Comparison of ENCODE assay signal across 16 cellular contexts in genomic region chr4:98565646-98566403, GRCh38.
A peak's percentile ranks its signal among the peaks of the same experiment; 100 is the strongest.
DNase-seq lines count a peak whose midpoint lies in the region; FAIRE-seq and TF ChIP-seq lines count a peak whose summit lies in the region.
"Had no signal": no experiment of that assay in that cellular context is flagged by ENCODE, and none has a peak within 500 bp of the region (broad histone marks: within the 10 kb centered on the region; RNA-seq: fewer than 3 reads in every experiment).

No MANE protein-coding gene starts in this region.

- CTCF ChIA-PET in H1 (lab: Charles Lee; ENCODE audit: partially characterized antibody) = interaction anchor here (0.6 to 1.3 kb wide), 6 partner anchors 19 to 437 kb away, joined by 3 read pairs; no protein-coding TSS in a partner anchor

- H3K9me3 Mint-ChIP-seq in activated naive CD4-positive, alpha-beta T cell treated with anti-CD3 and anti-CD28 coated beads, Interleukin-2, amount 50 U/mL, for 24 hours = no peaks in the 10 kb centered on the region
- H3K9me3 Mint-ChIP-seq in nephron progenitor cell = peaks cover 6% of the 10 kb centered on the region
- H3K9me3 Mint-ChIP-seq in activated T-cell treated with anti-CD3 and anti-CD28 coated beads, Interleukin-2, amount 50 U/mL, for 24 hours = no peaks in the 10 kb centered on the region
- H3K9me3 Mint-ChIP-seq: activated T-helper 1 cell treated with anti-CD3 and anti-CD28 coated beads, Interleukin-12 subunit alpha, Interleukin-12 subunit beta, Interleukin-2, Interleukin-4 antibody, amounts not matched to agents 30 ng/mL and 10 ng/mL and 1 ng/mL, durations not matched to agents 14 hours and 24 hours and 36 hours; natural killer cell treated with Interleukin-12 subunit alpha and Interleukin-12 subunit beta and Interleukin-15 and Interleukin-18, amount 100 ng/mL, for 72 hours had no signal

- no peak for TF ChIP-seq POLR2A in H1 (IDR thresholded peaks at IDR 0.05; ENCODE audit: control extremely low read depth in 1 of 2, low read depth in 2 of 2, low read length in 2 of 2)
- no peak for TF ChIP-seq POLR2A in uterus (IDR thresholded peaks at IDR 0.05)

- peaks cover 30% of the 10 kb centered on the region for H3K4me1 Mint-ChIP-seq in activated naive CD4-positive, alpha-beta T cell treated with anti-CD3 and anti-CD28 coated beads, Interleukin-2, amount 50 U/mL, for 24 hours
- H3K4me1 Mint-ChIP-seq in nephron progenitor cell = peaks cover 73% of the 10 kb centered on the region
- peaks cover 36% of the 10 kb centered on the region for H3K4me1 Mint-ChIP-seq in activated T-cell treated with anti-CD3 and anti-CD28 coated beads, Interleukin-2, amount 50 U/mL, for 24 hours (ENCODE audit: low read depth)

- H3K79me2 ChIP-seq in H1 (ENCODE audit: control insufficient read depth in 1 of 2, insufficient read depth in 2 of 2, low read length in 2 of 2) = peaks cover 0 to 7% of the 10 kb centered on the region in 2 experiments; a peak in 1 of 4 replicates
- H3K79me2 ChIP-seq in Karpas-422 (ENCODE audit: low read length) = no peaks in the 10 kb centered on the region

- H3K4me1 ChIP-seq in H1 (replicated peaks in 1 of 4; ENCODE audit: control insufficient read depth in 3 of 4, insufficient read depth in 4 of 4, low read length in 3 of 4) = peaks cover 6 to 14% (median 12%) of the 10 kb centered on the region in 4 experiments
- H3K4me1 ChIP-seq in uterus = no peaks in the 10 kb centered on the region
- H3K4me1 ChIP-seq in Karpas-422 (ENCODE audit: low read length) = no peaks in the 10 kb centered on the region

- peaks cover 8% of the 10 kb centered on the region; the same call in 1 of the 2 replicates for H3K79me1 ChIP-seq in H1 (ENCODE audit: low read depth, low read length)

- H3K36me3 ChIP-seq in H1 (ENCODE audit: control insufficient read depth in 2 of 4, insufficient read depth in 4 of 4, low read length in 3 of 4) = no peaks in the 10 kb centered on the region; a peak in 1 of 8 replicates
- no peaks in the 10 kb centered on the region for H3K36me3 ChIP-seq in uterus
- no peaks in the 10 kb centered on the region for H3K36me3 ChIP-seq in Karpas-422 (ENCODE audit: insufficient read depth, low read length)

- TF ChIP-seq CTCF in H1 (IDR thresholded peaks at IDR 0.05; ENCODE audit: control extremely low read depth in 1 of 3, insufficient read depth in 1 of 3, low read depth in 1 of 3, low read length in 3 of 3) = no peak
- TF ChIP-seq CTCF in nephron progenitor cell (IDR thresholded peaks at IDR 0.05) = no peak
- no peak for TF ChIP-seq CTCF in uterus (IDR thresholded peaks at IDR 0.05)

- H3K18ac ChIP-seq in H1 (ENCODE audit: extremely low read depth, low read length) = no peak overlapping the region

- no peak overlapping the region for H4K5ac ChIP-seq in H1 (ENCODE audit: insufficient read length, low read depth, low read length)

- no peak overlapping the region for H4K8ac ChIP-seq in H1 (ENCODE audit: extremely low read depth, insufficient read depth, low read length)

- H3K4me2 ChIP-seq in H1 (ENCODE audit: insufficient read depth in 1 of 2, low read depth in 2 of 2, low read length in 2 of 2) = 0 out of 4 replicates have a peak overlapping the region, but pooled peaks of 1 of the 2 experiments have one; percentile 20
- H3K4me2 ChIP-seq in Karpas-422 (ENCODE audit: low read depth, low read length, poor library complexity, severe bottlenecking) = no peak overlapping the region
- H3K4me2 ChIP-seq: PC-9 had no signal

- H4K20me1 ChIP-seq in H1 (replicated peaks in 1 of 2; ENCODE audit: control insufficient read depth in 1 of 2, insufficient read depth in 2 of 2, low read length in 2 of 2) = peaks cover 0 to 2% of the 10 kb centered on the region in 2 experiments
- H4K20me1 ChIP-seq in Karpas-422 (ENCODE audit: insufficient read depth, low read depth, low read length) = no peaks in the 10 kb centered on the region

- H2BK20ac ChIP-seq in H1 (ENCODE audit: low read length) = no peak overlapping the region

- H3K56ac ChIP-seq in H1 (replicated peaks; ENCODE audit: insufficient read length, low read depth, low read length) = no peak overlapping the region

- H2BK12ac ChIP-seq in H1 (ENCODE audit: low read depth, low read length) = peak overlapping the region; percentile 69; the same call in 1 of the 2 replicates

- H3K27ac Mint-ChIP-seq in activated naive CD4-positive, alpha-beta T cell treated with anti-CD3 and anti-CD28 coated beads, Interleukin-2, amount 50 U/mL, for 24 hours = peak overlapping the region; percentile 19
- H3K27ac Mint-ChIP-seq in nephron progenitor cell = peak overlapping the region; percentile 88
- no peak overlapping the region for H3K27ac Mint-ChIP-seq in activated T-cell treated with anti-CD3 and anti-CD28 coated beads, Interleukin-2, amount 50 U/mL, for 24 hours
- H3K27ac Mint-ChIP-seq: activated T-helper 1 cell treated with anti-CD3 and anti-CD28 coated beads, Interleukin-12 subunit alpha, Interleukin-12 subunit beta, Interleukin-2, Interleukin-4 antibody, amounts not matched to agents 30 ng/mL and 10 ng/mL and 1 ng/mL, durations not matched to agents 14 hours and 24 hours and 36 hours had no signal

- intact Hi-C loops in uterus (cut with DNase I; ENCODE audit: low total_unique reads) = no loop called here

- no peak overlapping the region; the same call in 1 of the 2 replicates for H2BK15ac ChIP-seq in H1 (ENCODE audit: low read length)

- H3K4me3 ChIP-seq in H1 (ENCODE audit: extremely low read depth in 1 of 4, insufficient read depth in 2 of 4, low read depth in 3 of 4, low read length in 4 of 4) (no peak overlapping the region), uterus (no peak overlapping the region), Karpas-422 (ENCODE audit: low read length) (no peak overlapping the region)
- H3K4me3 ChIP-seq: PC-9 had no signal

- no peaks in the 10 kb centered on the region for H3K27me3 Mint-ChIP-seq in activated naive CD4-positive, alpha-beta T cell treated with anti-CD3 and anti-CD28 coated beads, Interleukin-2, amount 50 U/mL, for 24 hours
- no peaks in the 10 kb centered on the region for H3K27me3 Mint-ChIP-seq in nephron progenitor cell (ENCODE audit: low read depth, poor library complexity)
- no peaks in the 10 kb centered on the region for H3K27me3 Mint-ChIP-seq in activated T-cell treated with anti-CD3 and anti-CD28 coated beads, Interleukin-2, amount 50 U/mL, for 24 hours
- H3K27me3 Mint-ChIP-seq: natural killer cell treated with Interleukin-12 subunit alpha and Interleukin-12 subunit beta and Interleukin-15 and Interleukin-18, amount 100 ng/mL, for 72 hours had no signal

- H3K27me3 ChIP-seq in H1 (replicated peaks in 1 of 4; ENCODE audit: control insufficient read depth in 3 of 4, extremely low read depth in 1 of 4, insufficient read depth in 3 of 4, low read length in 3 of 4) = no peaks in the 10 kb centered on the region
- H3K27me3 ChIP-seq in uterus = no peaks in the 10 kb centered on the region
- no peaks in the 10 kb centered on the region for H3K27me3 ChIP-seq in Karpas-422 (ENCODE audit: low read length)

- H3K14ac ChIP-seq in H1 (ENCODE audit: insufficient read length) = no peak overlapping the region

- H3K9me2 ChIP-seq in Karpas-422 (replicated peaks; ENCODE audit: insufficient read depth, low read length) = no peaks in the 10 kb centered on the region

- H3K9ac ChIP-seq in H1 (replicated peaks in 1 of 4; ENCODE audit: extremely low read depth in 1 of 4, low read depth in 3 of 4, low read length in 3 of 4) = peak overlapping the region in 1 of 4 experiments; percentile 18; a peak in 1 of 7 replicates
- no peak overlapping the region for H3K9ac ChIP-seq in Karpas-422 (ENCODE audit: low read length)

- H2AFZ ChIP-seq in H1 (ENCODE audit: low read length) = no peak overlapping the region
- no peak overlapping the region for H2AFZ ChIP-seq in Karpas-422 (ENCODE audit: low read length)
- H2AFZ ChIP-seq: PC-9 had no signal

- H2BK5ac ChIP-seq in H1 (ENCODE audit: low read depth, low read length) = no peak overlapping the region

- POLR2A ChIA-PET in H1 (lab: Charles Lee; ENCODE audit: partially characterized antibody) = interaction anchor here (0.5 to 1.3 kb wide), 3 partner anchors 9 to 310 kb away, joined by 3 to 4 read pairs (median 3); no protein-coding TSS in a partner anchor

- TF ChIP-seq RAD21 in H1 (IDR thresholded peaks at IDR 0.05 in 1 of 2, conservative IDR thresholded peaks at IDR 0.05 in 1 of 2; ENCODE audit: low read depth in 2 of 2, low read length in 2 of 2) = no peak

- no peaks in the 10 kb centered on the region for H3K23me2 ChIP-seq in H1 (ENCODE audit: low read depth, low read length)

- no peaks in the 10 kb centered on the region; a peak in 1 of 4 replicates for H3K9me3 ChIP-seq in H1 (ENCODE audit: insufficient read depth in 2 of 2, low read depth in 1 of 2, low read length in 1 of 2)
- no peaks in the 10 kb centered on the region for H3K9me3 ChIP-seq in uterus
- no peaks in the 10 kb centered on the region for H3K9me3 ChIP-seq in Karpas-422 (ENCODE audit: low read length)

- WGBS in H1 (ENCODE audit: extremely low coverage in 1 of 2, insufficient coverage in 1 of 2, insufficient read length in 1 of 2, insufficient replicate concordance in 2 of 2, low coverage in 1 of 2, low lambda C conversion rate in 2 of 2, missing lambda C conversion rate in 1 of 2), 2 experiments = 67% methylated on average over 6 of the region's 6 CpGs; no CpG with 5 or more reads in 1 of the 2 experiments

- no peak overlapping the region for H3K23ac ChIP-seq in H1 (ENCODE audit: insufficient read length)

- no peak overlapping the region for H2AK5ac ChIP-seq in H1 (ENCODE audit: low read depth, low read length)

- no peak overlapping the region for H2BK120ac ChIP-seq in H1 (replicated peaks; ENCODE audit: low read depth, low read length)

- DNase-seq in activated naive CD4-positive, alpha-beta T cell (lab: John Stamatoyannopoulos, UW) = no peak
- DNase-seq in H1 (ENCODE audit: low read depth in 1 of 2, low spot score in 2 of 2) (no peak), nephron progenitor cell (no peak), uterus (no peak), Karpas-422 (no peak), Ammon's horn (ENCODE audit: low spot score) (no peak)
- DNase-seq in activated T-cell treated with anti-CD3 and anti-CD28 coated beads, Interleukin-2, amount 50 U/mL, for 24 hours = no peak
- DNase-seq: effector memory CD4-positive, alpha-beta T cell; PC-9; stimulated activated CD4-positive, alpha-beta T cell treated with anti-CD3 and anti-CD28 coated beads, Interleukin-12 subunit alpha, Interleukin-12 subunit beta, amount 100 ng/mL, for 4 hours; T-helper 1 cell had no signal

- no peak overlapping the region for H3K4ac ChIP-seq in H1 (replicated peaks; ENCODE audit: insufficient read length, low read depth, low read length)

- no peak for FAIRE-seq in H1 (lab: Jason Lieb, UNC)
- FAIRE-seq: astrocyte, urothelium cell line had no signal

- no peak for TF ChIP-seq EP300 in H1 (IDR thresholded peaks at IDR 0.05; ENCODE audit: borderline replicate concordance in 1 of 2, low read depth in 2 of 2, low read length in 2 of 2)

- no peak overlapping the region for H3K4me3 Mint-ChIP-seq in activated naive CD4-positive, alpha-beta T cell treated with anti-CD3 and anti-CD28 coated beads, Interleukin-2, amount 50 U/mL, for 24 hours
- H3K4me3 Mint-ChIP-seq in nephron progenitor cell = peak overlapping the region; percentile 44
- H3K4me3 Mint-ChIP-seq in activated T-cell treated with anti-CD3 and anti-CD28 coated beads, Interleukin-2, amount 50 U/mL, for 24 hours = no peak overlapping the region
- H3K4me3 Mint-ChIP-seq: activated T-helper 1 cell treated with anti-CD3 and anti-CD28 coated beads, Interleukin-12 subunit alpha, Interleukin-12 subunit beta, Interleukin-2, Interleukin-4 antibody, amounts not matched to agents 30 ng/mL and 10 ng/mL and 1 ng/mL, durations not matched to agents 14 hours and 24 hours and 36 hours; natural killer cell treated with Interleukin-12 subunit alpha and Interleukin-12 subunit beta and Interleukin-15 and Interleukin-18, amount 100 ng/mL, for 72 hours had no signal

- no peak overlapping the region for H4K91ac ChIP-seq in H1 (replicated peaks; ENCODE audit: insufficient read length, low read length)

- H3K36me3 Mint-ChIP-seq in activated naive CD4-positive, alpha-beta T cell treated with anti-CD3 and anti-CD28 coated beads, Interleukin-2, amount 50 U/mL, for 24 hours = peaks cover 1% of the 10 kb centered on the region
- peaks cover 15% of the 10 kb centered on the region for H3K36me3 Mint-ChIP-seq in nephron progenitor cell (ENCODE audit: low read depth)
- peaks cover 13% of the 10 kb centered on the region for H3K36me3 Mint-ChIP-seq in activated T-cell treated with anti-CD3 and anti-CD28 coated beads, Interleukin-2, amount 50 U/mL, for 24 hours (ENCODE audit: low read depth)
- H3K36me3 Mint-ChIP-seq: natural killer cell treated with Interleukin-12 subunit alpha and Interleukin-12 subunit beta and Interleukin-15 and Interleukin-18, amount 100 ng/mL, for 72 hours had no signal

- H3K27ac ChIP-seq in H1 (ENCODE audit: low read depth, low read length) (no peak overlapping the region), uterus (peak overlapping the region; percentile 63 to 78), Karpas-422 (ENCODE audit: low read length) (no peak overlapping the region)
- H3K27ac ChIP-seq: PC-9 had no signal

Comparison
In these comparisons a context has a peak if more than half of its experiments do, and no peak if none do; other contexts are left out.
1. H3K27ac ChIP-seq: peak in uterus (2 of 2); none in H1 (single experiment) and Karpas-422 (single experiment).